8 cellular contexts compared by ENCODE assay signal in the genomic region with DNA sequence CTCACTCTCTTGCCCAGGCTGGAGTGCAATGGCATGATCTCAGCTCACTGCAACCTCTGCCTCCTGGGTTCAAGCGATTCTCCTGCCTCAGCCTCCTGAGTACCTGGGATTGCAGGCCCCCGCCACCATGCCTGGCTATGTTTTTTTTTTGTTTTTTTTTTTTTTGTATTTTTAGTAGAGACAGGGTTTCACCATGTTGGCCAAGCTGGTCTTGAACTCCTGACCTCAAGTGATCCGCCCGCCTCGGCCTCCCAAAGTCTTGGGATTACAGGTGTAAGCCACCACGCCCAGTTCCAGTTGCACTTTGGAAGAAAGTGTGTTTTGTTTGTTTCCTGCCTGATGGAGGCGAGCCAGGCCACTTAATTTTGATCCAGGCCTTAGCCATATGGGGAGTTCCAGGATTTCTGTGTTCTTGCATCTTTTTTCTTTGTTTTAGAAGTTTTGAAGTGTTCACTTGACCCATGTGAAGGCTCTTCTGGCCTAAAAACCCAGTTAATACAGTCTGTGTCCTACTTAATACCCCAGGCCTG. TPM values are rescaled to one million over a fixed set of nuclear protein-coding genes. Genes with fewer than 3 reads are reported as not detected.
DNase-seq lines count a peak whose midpoint lies in the region; ATAC-seq and TF ChIP-seq lines count a peak whose summit lies in the region.
"Not testable (repeated sequence)": the region's sequence is repeated elsewhere in the genome, so short reads cannot be mapped to it uniquely, and the experiment has no call there.

No MANE protein-coding gene starts in this region.

- peak overlapping the region; percentile 19 for H3K4me3 Mint-ChIP-seq in T-helper 17 cell
- H3K4me3 Mint-ChIP-seq in activated T-helper 17 cell treated with anti-CD3 and anti-CD28 coated beads, Interleukin-2, amount 50 U/mL, for 72 hours: peak overlapping the region; percentile 93

- H3K36me3 ChIP-seq in HEK293 (ENCODE audit: control insufficient read depth in 2 of 2, insufficient read depth in 1 of 2, low read length in 2 of 2): peaks cover 0 to 33% of the 10 kb centered on the region in 2 experiments; a peak in 1 of 3 replicates
- not testable (repeated sequence) for H3K36me3 ChIP-seq in esophagus muscularis mucosa; right atrium auricular region; muscle layer of colon (ENCODE audit: insufficient read depth, low read length); gastrocnemius medialis; transverse colon

- 90% methylated on average over 7 of the region's 7 CpGs for WGBS in esophagus muscularis mucosa
- 71 to 83% methylated on average over 3 to 7 of the region's 7 CpGs for WGBS in transverse colon (ENCODE audit: low coverage in 1 of 2), 2 donors

- H3K36me3 Mint-ChIP-seq in T-helper 17 cell (ENCODE audit: low read depth): not testable (repeated sequence)
- peaks cover 30% of the 10 kb centered on the region for H3K36me3 Mint-ChIP-seq in activated T-helper 17 cell treated with anti-CD3 and anti-CD28 coated beads, Interleukin-2, amount 50 U/mL, for 72 hours (ENCODE audit: low read depth)

- not testable (repeated sequence) for H3K4me3 ChIP-seq in HEK293 (ENCODE audit: low read depth, low read length); esophagus muscularis mucosa; right atrium auricular region; muscle layer of colon (ENCODE audit: low read depth in 1 of 2, low read length in 2 of 2); gastrocnemius medialis; transverse colon

- not testable (repeated sequence) for H3K9ac ChIP-seq in muscle layer of colon (ENCODE audit: low read length)

- TF ChIP-seq POLR2A in esophagus muscularis mucosa (IDR thresholded peaks at IDR 0.05; ENCODE audit: low read depth); gastrocnemius medialis (IDR thresholded peaks at IDR 0.05); transverse colon (IDR thresholded peaks at IDR 0.05): not testable (repeated sequence)

- H3K4me1 ChIP-seq in HEK293 (ENCODE audit: control insufficient read depth, insufficient read depth, low read length) (peaks cover 14% of the 10 kb centered on the region), esophagus muscularis mucosa (peaks cover 85 to 100% (median 96%) of the 10 kb centered on the region in 4 donors), right atrium auricular region (peaks cover 0 to 89% of the 10 kb centered on the region in 2 donors), muscle layer of colon (ENCODE audit: insufficient read depth, low read length) (peaks cover 80% of the 10 kb centered on the region), gastrocnemius medialis (peaks cover 95% of the 10 kb centered on the region in 2 donors), transverse colon (peaks cover 25 to 68% (median 40%) of the 10 kb centered on the region in 4 donors)

- H3K27me3 ChIP-seq in esophagus muscularis mucosa; right atrium auricular region; muscle layer of colon (ENCODE audit: control insufficient read depth in 1 of 2, insufficient read depth in 2 of 2, low read length in 2 of 2); gastrocnemius medialis; transverse colon: not testable (repeated sequence)

- not testable (repeated sequence) for H3K9me3 Mint-ChIP-seq in activated T-helper 17 cell treated with anti-CD3 and anti-CD28 coated beads, Interleukin-2, amount 50 U/mL, for 72 hours

- CTCF ChIA-PET in HEK293 (lab: Yijun Ruan, JAX): interaction anchor here (0.6 to 1.3 kb wide), 2 partner anchors 14 to 18 kb away, joined by 3 read pairs; no protein-coding TSS in a partner anchor

- POLR2A ChIA-PET in HEK293 (lab: Yijun Ruan, JAX): interaction anchor here (0.7 kb wide), 1 partner anchor 55 kb away, joined by 4 read pairs; no protein-coding TSS in a partner anchor

- not testable (repeated sequence) for H3K27ac ChIP-seq in HEK293 (ENCODE audit: extremely low read depth, low read depth, low read length)
- H3K27ac ChIP-seq in esophagus muscularis mucosa (replicated peaks in 1 of 4) (peak overlapping the region; percentile 5 to 100 (median 98)), right atrium auricular region (peak overlapping the region; percentile 87 to 99), muscle layer of colon (ENCODE audit: low read depth, low read length) (peak overlapping the region; percentile 35), gastrocnemius medialis (peak overlapping the region; percentile 91 to 99 (median 97)), transverse colon (peak overlapping the region; percentile 15 to 98 (median 96))

- not testable (repeated sequence) for DNase-seq in T-helper 17 cell; esophagus muscularis mucosa (ENCODE audit: extremely low spot score); right atrium auricular region (ENCODE audit: low spot score); transverse colon
- peak in 1 of 2 donors; percentile 26 for DNase-seq in gastrocnemius medialis

- TF ChIP-seq CTCF in HEK293 (tag by site-specific recombination; IDR thresholded peaks at IDR 0.05); esophagus muscularis mucosa (IDR thresholded peaks at IDR 0.05); right atrium auricular region (IDR thresholded peaks at IDR 0.05); gastrocnemius medialis (IDR thresholded peaks at IDR 0.05 in 4 of 5, conservative IDR thresholded peaks at IDR 0.05 in 1 of 5); transverse colon (IDR thresholded peaks at IDR 0.05): not testable (repeated sequence)

- not testable (repeated sequence) for H3K27me3 Mint-ChIP-seq in T-helper 17 cell; activated T-helper 17 cell treated with anti-CD3 and anti-CD28 coated beads, Interleukin-2, amount 50 U/mL, for 72 hours

- in situ Hi-C loops in gastrocnemius medialis (cut with MboI; ENCODE audit: low sequenced_read_pairs in 4 of 4); transverse colon (cut with MboI; ENCODE audit: low pct_ligation_motif_present in 1 of 4, low pct_unique_long_range_greater_than_20kb in 1 of 4, low sequenced_read_pairs in 3 of 4): not testable (repeated sequence)

- intact Hi-C loops in esophagus muscularis mucosa (cut with DNase I); gastrocnemius medialis (cut with DNase I; ENCODE audit: low total_unique reads); transverse colon (cut with DNase I; ENCODE audit: low total_unique reads): not testable (repeated sequence)

- TF ChIP-seq EP300 in esophagus muscularis mucosa (IDR thresholded peaks at IDR 0.05); transverse colon (IDR thresholded peaks at IDR 0.05; ENCODE audit: low read depth): not testable (repeated sequence)

- peaks cover 34% of the 10 kb centered on the region for H3K4me1 Mint-ChIP-seq in T-helper 17 cell
- peaks cover 44% of the 10 kb centered on the region for H3K4me1 Mint-ChIP-seq in activated T-helper 17 cell treated with anti-CD3 and anti-CD28 coated beads, Interleukin-2, amount 50 U/mL, for 72 hours

- ATAC-seq in T-helper 17 cell; activated T-helper 17 cell treated with anti-CD3 and anti-CD28 coated beads, Interleukin-2, amount 50 U/mL, for 72 hours (replicated peaks); gastrocnemius medialis: not testable (repeated sequence)

- not testable (repeated sequence) for H3K9me3 ChIP-seq in HEK293 (ENCODE audit: control insufficient read depth, insufficient read depth, low read depth, low read length); T-helper 17 cell (ENCODE audit: control insufficient read depth, low read length, poor library complexity, severe bottlenecking); esophagus muscularis mucosa; right atrium auricular region; muscle layer of colon (ENCODE audit: low read length); gastrocnemius medialis; transverse colon

- H3K27ac Mint-ChIP-seq in T-helper 17 cell: peak overlapping the region; percentile 96
- H3K27ac Mint-ChIP-seq in activated T-helper 17 cell treated with anti-CD3 and anti-CD28 coated beads, Interleukin-2, amount 50 U/mL, for 72 hours: not testable (repeated sequence)

TF ChIP-seq in HEK293, 187 proteins besides CTCF, POLR2A, EP300 and RAD21:
- TF ChIP-seq, protein P1, sequence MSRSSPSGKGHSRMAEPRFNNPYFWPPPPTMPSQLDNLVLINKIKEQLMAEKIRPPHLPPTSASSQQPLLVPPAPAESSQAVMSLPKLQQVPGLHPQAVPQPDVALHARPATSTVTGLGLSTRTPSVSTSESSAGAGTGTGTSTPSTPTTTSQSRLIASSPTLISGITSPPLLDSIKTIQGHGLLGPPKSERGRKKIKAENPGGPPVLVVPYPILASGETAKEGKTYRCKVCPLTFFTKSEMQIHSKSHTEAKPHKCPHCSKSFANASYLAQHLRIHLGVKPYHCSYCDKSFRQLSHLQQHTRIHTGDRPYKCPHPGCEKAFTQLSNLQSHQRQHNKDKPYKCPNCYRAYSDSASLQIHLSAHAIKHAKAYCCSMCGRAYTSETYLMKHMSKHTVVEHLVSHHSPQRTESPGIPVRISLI (tag by site-specific recombination; IDR thresholded peaks at IDR 0.05): peak; percentile 58; the same call in 1 of the 2 replicates
- 0 out of 2 replicates have a peak, but pooled peaks have one; percentile 26 for TF ChIP-seq KLF1 (tag by site-specific recombination; IDR thresholded peaks at IDR 0.05)
TF ChIP-seq in HEK293: peak in this region for 2; not testable (repeated sequence) for 185.

RNA-seq across cellular contexts. Expression of a gene that starts 11.0 kb away (rescaled TPM):
- total RNA-seq in T-helper 17 cell: 10 to 100 TPM; 52.0 to 52.4 TPM
- 10 to 100 TPM; 24.7 to 26.6 TPM for total RNA-seq in activated T-helper 17 cell treated with anti-CD3 and anti-CD28 coated beads, Interleukin-2, amount 50 U/mL, for 72 hours
- 10 to 100 TPM; 44.0 to 81.7 (median 73.9) TPM for total RNA-seq in esophagus muscularis mucosa
- 100 to 1,000 TPM; 126 to 152 TPM for total RNA-seq in right atrium auricular region
- 100 to 1,000 TPM; 337 to 626 (median 393) TPM for total RNA-seq in gastrocnemius medialis
- 10 to 100 TPM; 22.5 to 85.7 (median 32.4) TPM for total RNA-seq in transverse colon
